ENCODE assay signal across 11 cellular contexts in genomic region chr3:138875754-138876664, GRCh38. TPM values are rescaled to one million over a fixed set of nuclear protein-coding genes. Genes with fewer than 3 reads are reported as not detected.
DNase-seq lines count a peak whose midpoint lies in the region; ATAC-seq and TF ChIP-seq lines count a peak whose summit lies in the region.
"Had no signal": no experiment of that assay in that cellular context is flagged by ENCODE, and none has a peak within 500 bp of the region (broad histone marks: within the 10 kb centered on the region; RNA-seq: fewer than 3 reads in every experiment).

No MANE protein-coding gene starts in this region.

- 65 to 70% methylated on average over 12 of the region's 12 CpGs for WGBS in heart right ventricle, 2 donors

- H3K9me3 Mint-ChIP-seq in WTC11, result peaks cover 14% of the 10 kb centered on the region

- H3K36me3 Mint-ChIP-seq in WTC11, result peaks cover 8% of the 10 kb centered on the region

- CTCF ChIA-PET in WTC11 (lab: Charles Lee), result interaction anchor here (0.5 to 2.4 kb wide), 3 partner anchors 27 to 81 kb away, joined by 3 to 7 read pairs (median 4); no protein-coding TSS in a partner anchor

- TF ChIP-seq CTCF in WTC11 (IDR thresholded peaks at IDR 0.05) (no peak), heart right ventricle (IDR thresholded peaks at IDR 0.05) (no peak)

- DNase-seq in Right ventricle myocardium inferior (ENCODE audit: missing footprints) (no peak), cardiac septum (ENCODE audit: low spot score) (no peak), WTC11 (ENCODE audit: low spot score) (no peak), heart right ventricle (no peak), GOT3 (lab: John Stamatoyannopoulos, UW) (no peak), NCI-H2171 treated with DMSO at 0.1 percent for 48 hours (lab: John Stamatoyannopoulos, UW) (no peak), DMS 273 treated with DMSO at 0.1 percent for 48 hours (lab: John Stamatoyannopoulos, UW) (no peak)
- DNase-seq: naive thymus-derived CD8-positive, alpha-beta T cell; NCI-H526 treated with DMSO at 0.1 percent for 48 hours; substantia nigra had no signal

- H3K27me3 Mint-ChIP-seq in WTC11 (ENCODE audit: low read depth), result no peaks in the 10 kb centered on the region
- H3K27me3 Mint-ChIP-seq: naive thymus-derived CD8-positive, alpha-beta T cell had no signal

- intact Hi-C loops in Right ventricle myocardium inferior (cut with DNase I) (no loop called here), cardiac septum (cut with DNase I) (no loop called here), heart right ventricle (cut with DNase I) (no loop called here)

- H3K27ac ChIP-seq in heart right ventricle, result peak overlapping the region in 6 of 10 donors; percentile 28 to 83 (median 74)

- no peak overlapping the region for H3K4me3 Mint-ChIP-seq in WTC11
- H3K4me3 Mint-ChIP-seq: naive thymus-derived CD8-positive, alpha-beta T cell had no signal

- H3K4me1 Mint-ChIP-seq in WTC11, result peaks cover 11% of the 10 kb centered on the region

- H3K4me3 ChIP-seq in heart right ventricle, result peak overlapping the region in 2 of 10 donors; percentile 10 to 13

- H3K36me3 ChIP-seq in heart right ventricle, result no peaks in the 10 kb centered on the region

- POLR2A ChIA-PET in WTC11 (lab: Charles Lee), result interaction anchor here (0.6 kb wide), 1 partner anchor 28 kb away, joined by 4 read pairs; no protein-coding TSS in a partner anchor

- ATAC-seq in Right ventricle myocardium inferior, result peak; percentile 20
- ATAC-seq in WTC11, result no peak
- ATAC-seq in heart right ventricle, result peak in 7 of 8 donors; percentile 70 to 95 (median 83)
- no peak for ATAC-seq in GM18861 (IDR thresholded peaks at IDR 0.05; ENCODE audit: unreplicated experiment)
- ATAC-seq: naive thymus-derived CD8-positive, alpha-beta T cell had no signal

- H3K9me3 ChIP-seq in heart right ventricle, result peaks cover 0 to 8% (median 0%) of the 10 kb centered on the region in 11 donors

- H3K27ac Mint-ChIP-seq in WTC11, result peak overlapping the region; percentile 22; the same call in 1 of the 2 replicates
- H3K27ac Mint-ChIP-seq: naive thymus-derived CD8-positive, alpha-beta T cell had no signal

- H3K4me1 ChIP-seq in heart right ventricle, result peaks cover 0 to 19% (median 0%) of the 10 kb centered on the region in 9 donors

- no peaks in the 10 kb centered on the region for H3K27me3 ChIP-seq in heart right ventricle

TF ChIP-seq in WTC11, 78 proteins besides CTCF, POLR2A, EP300 and RAD21:
- no peak for TF ChIP-seq ZNF671 (CRISPR knock-in tag; IDR thresholded peaks at IDR 0.05)
- TF ChIP-seq MLX (CRISPR knock-in tag; IDR thresholded peaks at IDR 0.05), result no peak
- TF ChIP-seq JUN (CRISPR knock-in tag; IDR thresholded peaks at IDR 0.05), result no peak
- no peak for TF ChIP-seq ATF6 (CRISPR knock-in tag; IDR thresholded peaks at IDR 0.05)
- no peak for TF ChIP-seq ZNF317 (CRISPR knock-in tag; IDR thresholded peaks at IDR 0.05; ENCODE audit: borderline replicate concordance, low read depth)
- TF ChIP-seq E2F1 (CRISPR knock-in tag; IDR thresholded peaks at IDR 0.05), result no peak
- no peak for TF ChIP-seq MAX (CRISPR knock-in tag; IDR thresholded peaks at IDR 0.05)
- no peak for TF ChIP-seq ETV6 (CRISPR knock-in tag; IDR thresholded peaks at IDR 0.05)
- no peak for TF ChIP-seq GRHL2 (CRISPR knock-in tag; IDR thresholded peaks at IDR 0.05; ENCODE audit: insufficient replicate concordance, severe bottlenecking)
- TF ChIP-seq AFF4 (CRISPR knock-in tag; IDR thresholded peaks at IDR 0.05; ENCODE audit: borderline replicate concordance), result no peak
- no peak for TF ChIP-seq NR3C1 (CRISPR knock-in tag; conservative IDR thresholded peaks at IDR 0.05; ENCODE audit: low read depth)
- TF ChIP-seq ATF3 (CRISPR knock-in tag; conservative IDR thresholded peaks at IDR 0.05), result no peak
- TF ChIP-seq FOXP4 (CRISPR knock-in tag; IDR thresholded peaks at IDR 0.05), result no peak
- no peak for TF ChIP-seq FOXJ3 (CRISPR knock-in tag; IDR thresholded peaks at IDR 0.05; ENCODE audit: borderline replicate concordance)
- no peak for TF ChIP-seq ZNF232 (CRISPR knock-in tag; IDR thresholded peaks at IDR 0.05)
- TF ChIP-seq TP53 (CRISPR knock-in tag; IDR thresholded peaks at IDR 0.05), result no peak

RNA-seq across cellular contexts. Expression of gene PIK3CB, which starts 41.3 kb away (rescaled TPM):
- 30.9 TPM for total RNA-seq in Right ventricle myocardium inferior
- total RNA-seq in cardiac septum, result 26.1 TPM
- 36.0 to 40.0 TPM (median 38.5 TPM) in 3 replicates for total RNA-seq in WTC11 (2021)
- total RNA-seq in heart right ventricle, result 10 to 100 TPM; 26.2 to 45.7 (median 29.8) TPM
- polyA plus RNA-seq in heart right ventricle, result 10 to 100 TPM in 1 of 2 donors, 1 to 10 TPM in 1; 8.1 to 12.1 TPM

Comparison
In these comparisons a context has a peak if more than half of its experiments do, and no peak if none do; other contexts are left out.
1. ATAC-seq: peak in Right ventricle myocardium inferior (single experiment) and heart right ventricle (7 of 8); none in WTC11 (single experiment) and GM18861 (single experiment).